In the genomic region with DNA sequence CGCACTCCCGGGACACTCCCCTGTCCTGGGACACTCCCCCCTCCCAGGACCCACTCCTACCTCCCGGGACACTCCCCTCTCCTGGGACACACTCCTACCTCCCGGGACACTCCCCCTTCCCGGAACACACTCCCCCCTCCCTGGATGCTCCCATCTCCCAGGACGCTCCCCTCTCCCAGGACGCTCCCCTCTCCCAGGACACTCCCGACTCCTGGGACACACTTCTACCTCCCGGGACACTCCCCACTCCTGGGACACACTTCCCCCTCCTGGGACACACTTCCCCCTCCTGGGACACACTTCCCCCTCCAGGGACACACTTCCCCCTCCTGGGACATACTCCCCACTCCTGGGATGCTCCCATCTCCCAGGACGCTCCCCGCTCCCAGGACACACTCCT, we compare ENCODE assay signal across 25 cellular contexts.
DNase-seq lines count a peak whose midpoint lies in the region; ATAC-seq and TF ChIP-seq lines count a peak whose summit lies in the region.
"Had no signal": no experiment of that assay in that cellular context is flagged by ENCODE, and none has a peak within 500 bp of the region (broad histone marks: within the 10 kb centered on the region; RNA-seq: fewer than 3 reads in every experiment).

No MANE protein-coding gene starts in this region.

- H3K9me3 ChIP-seq in esophagus muscularis mucosa = no peaks in the 10 kb centered on the region
- no peaks in the 10 kb centered on the region for H3K9me3 ChIP-seq in mucosa of stomach (ENCODE audit: control insufficient read depth, low read length)
- no peaks in the 10 kb centered on the region for H3K9me3 ChIP-seq in suprapubic skin
- H3K9me3 ChIP-seq: neutrophil had no signal

- TF ChIP-seq POLR2A in esophagus muscularis mucosa (IDR thresholded peaks at IDR 0.05; ENCODE audit: low read depth) (no peak), suprapubic skin (IDR thresholded peaks at IDR 0.05) (no peak)

- WGBS in esophagus muscularis mucosa = 76% methylated on average over 11 of the region's 11 CpGs
- WGBS in suprapubic skin = 55% methylated on average over 11 of the region's 11 CpGs

- no peak overlapping the region for H3K4me3 ChIP-seq in esophagus muscularis mucosa
- H3K4me3 ChIP-seq in mucosa of stomach (ENCODE audit: low read length) = peak overlapping the region; percentile 9
- H3K4me3 ChIP-seq in suprapubic skin = no peak overlapping the region
- H3K4me3 ChIP-seq: coronary artery, hepatocyte had no signal

- peaks cover 15 to 91% (median 76%) of the 10 kb centered on the region in 4 donors for H3K36me3 ChIP-seq in esophagus muscularis mucosa
- peaks cover 20% of the 10 kb centered on the region for H3K36me3 ChIP-seq in mucosa of stomach (ENCODE audit: control insufficient read depth, insufficient read depth, low read length)
- peaks cover 71% of the 10 kb centered on the region for H3K36me3 ChIP-seq in suprapubic skin

- DNase-seq in RWPE1 (ENCODE audit: low spot score) (no peak), esophagus muscularis mucosa (ENCODE audit: extremely low spot score) (no peak), suprapubic skin (ENCODE audit: low spot score in 2 of 2) (no peak), posterior cingulate gyrus (no peak), H4 (ENCODE audit: low spot score) (no peak), germinal center (ENCODE audit: low spot score) (no peak)
- DNase-seq: activated CD4-positive, CD25-positive, alpha-beta regulatory T cell; activated naive CD8-positive, alpha-beta T cell treated with anti-CD3 and anti-CD28 coated beads, Interleukin-2, amount 50 U/mL, for 24 hours; activated T-cell treated with anti-CD3 and anti-CD28 coated beads, Interleukin-2, amount 50 U/mL, for 48 hours; AML-193; caudate nucleus; CD4-positive, CD25-positive, alpha-beta regulatory T cell; foreskin melanocyte; Karpas-422; NCI-H1417; NCI-H2029; NCI-H526; PC-3 had no signal

- H3K27ac ChIP-seq in RWPE1 (peak overlapping the region; percentile 97), esophagus muscularis mucosa (replicated peaks in 1 of 4) (peak overlapping the region in 3 of 4 donors; percentile 48 to 68 (median 58)), suprapubic skin (peak overlapping the region; percentile 72)
- H3K27ac ChIP-seq: hepatocyte had no signal

- no peaks in the 10 kb centered on the region for H3K27me3 ChIP-seq in esophagus muscularis mucosa
- no peaks in the 10 kb centered on the region for H3K27me3 ChIP-seq in mucosa of stomach (ENCODE audit: control insufficient read depth, insufficient read depth, low read length)
- H3K27me3 ChIP-seq in suprapubic skin = no peaks in the 10 kb centered on the region
- H3K27me3 ChIP-seq: hepatocyte, neutrophil had no signal

- no peak overlapping the region for H3K9ac ChIP-seq in mucosa of stomach (ENCODE audit: low read length)

- H3K4me1 ChIP-seq in esophagus muscularis mucosa = peaks cover 48 to 77% (median 69%) of the 10 kb centered on the region in 4 donors
- H3K4me1 ChIP-seq in mucosa of stomach (ENCODE audit: control insufficient read depth, insufficient read depth, low read length) = peaks cover 35% of the 10 kb centered on the region
- peaks cover 81% of the 10 kb centered on the region for H3K4me1 ChIP-seq in suprapubic skin

- intact Hi-C loops in esophagus muscularis mucosa (cut with DNase I) (no loop called here), posterior cingulate gyrus (cut with DNase I) (no loop called here)

- no peak for TF ChIP-seq CTCF in RWPE1 (conservative IDR thresholded peaks at IDR 0.05; ENCODE audit: low read depth)
- no peak for TF ChIP-seq CTCF in esophagus muscularis mucosa (IDR thresholded peaks at IDR 0.05)
- TF ChIP-seq CTCF in suprapubic skin (IDR thresholded peaks at IDR 0.05) = no peak

- TF ChIP-seq EP300 in esophagus muscularis mucosa (IDR thresholded peaks at IDR 0.05) = no peak
- TF ChIP-seq EP300 in suprapubic skin (IDR thresholded peaks at IDR 0.05) = no peak

- CTCF ChIA-PET in RWPE1 (lab: Yijun Ruan, JAX) = no interaction called here

- POLR2A ChIA-PET in RWPE1 (lab: Yijun Ruan, JAX; ENCODE audit: low non-redundant PET) = no interaction called here

- ATAC-seq in GM18873 (IDR thresholded peaks at IDR 0.05; ENCODE audit: low FRiP score, unreplicated experiment) = no peak
- ATAC-seq: activated naive CD8-positive, alpha-beta T cell treated with anti-CD3 and anti-CD28 coated beads, Interleukin-2, amount 50 U/mL, for 24 hours; SK-N-SH treated with all-trans-retinoic acid at 6 μM for 48 hours; stimulated activated effector memory CD8-positive, alpha-beta T cell treated with anti-CD3 and anti-CD28 coated beads, Interleukin-12 subunit alpha, Interleukin-12 subunit beta, amount 100 ng/mL, for 72 hours had no signal
